Comparison of ENCODE assay signal across 15 cellular contexts in genomic region chr5:150797384-150797783, GRCh38. TPM values are rescaled to one million over a fixed set of nuclear protein-coding genes. Genes with fewer than 3 reads are reported as not detected.
DNase-seq lines count a peak whose midpoint lies in the region; ATAC-seq lines count a peak whose summit lies in the region.
"Had no signal": no experiment of that assay in that cellular context is flagged by ENCODE, and none has a peak within 500 bp of the region (broad histone marks: within the 10 kb centered on the region; RNA-seq: fewer than 3 reads in every experiment).

No MANE protein-coding gene starts in this region.

- no peak for DNase-seq in activated CD4-positive, alpha-beta T cell treated with anti-CD3 and anti-CD28 coated beads for 36 hours
- DNase-seq in activated CD4-positive, alpha-beta T cell treated with anti-CD3 and anti-CD28 coated beads for 1 hour = no peak
- DNase-seq in activated T-cell treated with anti-CD3 and anti-CD28 coated beads, Interleukin-2, amount 50 U/mL, for 4 hours = no peak
- DNase-seq in activated T-cell treated with anti-CD3 and anti-CD28 coated beads, Interleukin-2, amount 50 U/mL, for 1 hour = no peak
- no peak for DNase-seq in activated naive CD4-positive, alpha-beta T cell treated with anti-CD3 and anti-CD28 coated beads, Interleukin-2, amount 50 U/mL, for 72 hours (ENCODE audit: low spot score in 2 of 2)
- no peak for DNase-seq in activated naive CD4-positive, alpha-beta T cell treated with anti-CD3 and anti-CD28 coated beads, Interleukin-2, amount 50 U/mL, for 16 hours
- DNase-seq: AML-193; Caco-2; CD4-positive, alpha-beta T cell; DMS79; GDM1; HCEC 1CT had no signal

- no peak overlapping the region for H3K4me3 Mint-ChIP-seq in activated CD4-positive, alpha-beta T cell treated with anti-CD3 and anti-CD28 coated beads for 36 hours
- H3K4me3 Mint-ChIP-seq in activated T-cell treated with anti-CD3 and anti-CD28 coated beads, Interleukin-2, amount 50 U/mL, for 4 hours = no peak overlapping the region
- H3K4me3 Mint-ChIP-seq: CD4-positive, alpha-beta T cell; GM23338 had no signal

- ATAC-seq in activated CD4-positive, alpha-beta T cell treated with anti-CD3 and anti-CD28 coated beads for 36 hours = peak; percentile 64
- ATAC-seq in activated T-cell treated with anti-CD3 and anti-CD28 coated beads, Interleukin-2, amount 50 U/mL, for 4 hours = peak; percentile 28 to 63
- peak; percentile 61 to 76 for ATAC-seq in activated naive CD4-positive, alpha-beta T cell treated with anti-CD3 and anti-CD28 coated beads, Interleukin-2, amount 50 U/mL, for 72 hours
- ATAC-seq in HG02884 (IDR thresholded peaks at IDR 0.05; ENCODE audit: unreplicated experiment) = no peak
- ATAC-seq: A549, GM23338 had no signal

- CTCF ChIA-PET in activated CD4-positive, alpha-beta T cell treated with anti-CD3 and anti-CD28 coated beads for 36 hours (lab: Charles Lee) = no interaction called here

- intact Hi-C loops in activated CD4-positive, alpha-beta T cell treated with anti-CD3 and anti-CD28 coated beads for 36 hours (cut with DNase I, micrococcal nuclease) = no loop called here

- no peaks in the 10 kb centered on the region for H3K27me3 Mint-ChIP-seq in activated CD4-positive, alpha-beta T cell treated with anti-CD3 and anti-CD28 coated beads for 36 hours
- peaks cover 2% of the 10 kb centered on the region for H3K27me3 Mint-ChIP-seq in activated T-cell treated with anti-CD3 and anti-CD28 coated beads, Interleukin-2, amount 50 U/mL, for 4 hours (ENCODE audit: low read depth)
- H3K27me3 Mint-ChIP-seq: CD4-positive, alpha-beta T cell had no signal

- POLR2A ChIA-PET in activated CD4-positive, alpha-beta T cell treated with anti-CD3 and anti-CD28 coated beads for 36 hours (lab: Charles Lee) = no interaction called here

- no peaks in the 10 kb centered on the region for H3K9me3 Mint-ChIP-seq in activated CD4-positive, alpha-beta T cell treated with anti-CD3 and anti-CD28 coated beads for 36 hours (ENCODE audit: low read depth)
- no peaks in the 10 kb centered on the region for H3K9me3 Mint-ChIP-seq in activated T-cell treated with anti-CD3 and anti-CD28 coated beads, Interleukin-2, amount 50 U/mL, for 4 hours
- peaks cover 0 to 13% of the 10 kb centered on the region in 2 donors for H3K9me3 Mint-ChIP-seq in activated naive CD4-positive, alpha-beta T cell treated with anti-CD3 and anti-CD28 coated beads, Interleukin-2, amount 50 U/mL, for 72 hours
- H3K9me3 Mint-ChIP-seq: CD4-positive, alpha-beta T cell; GM23338 had no signal

- H3K27ac Mint-ChIP-seq in activated CD4-positive, alpha-beta T cell treated with anti-CD3 and anti-CD28 coated beads for 36 hours = peak overlapping the region; percentile 32
- peak overlapping the region in 1 of 2 donors; percentile 66 for H3K27ac Mint-ChIP-seq in activated naive CD4-positive, alpha-beta T cell treated with anti-CD3 and anti-CD28 coated beads, Interleukin-2, amount 50 U/mL, for 72 hours
- H3K27ac Mint-ChIP-seq: CD4-positive, alpha-beta T cell; GM23338 had no signal

- H3K36me3 Mint-ChIP-seq in activated CD4-positive, alpha-beta T cell treated with anti-CD3 and anti-CD28 coated beads for 36 hours (ENCODE audit: low read depth) = peaks cover 15% of the 10 kb centered on the region
- H3K36me3 Mint-ChIP-seq in activated T-cell treated with anti-CD3 and anti-CD28 coated beads, Interleukin-2, amount 50 U/mL, for 4 hours (ENCODE audit: insufficient read depth) = peaks cover 1% of the 10 kb centered on the region
- H3K36me3 Mint-ChIP-seq in activated naive CD4-positive, alpha-beta T cell treated with anti-CD3 and anti-CD28 coated beads, Interleukin-2, amount 50 U/mL, for 72 hours = peaks cover 8 to 41% of the 10 kb centered on the region in 2 donors

- H3K4me1 Mint-ChIP-seq in activated CD4-positive, alpha-beta T cell treated with anti-CD3 and anti-CD28 coated beads for 36 hours = peaks cover 32% of the 10 kb centered on the region
- peaks cover 6% of the 10 kb centered on the region for H3K4me1 Mint-ChIP-seq in activated T-cell treated with anti-CD3 and anti-CD28 coated beads, Interleukin-2, amount 50 U/mL, for 4 hours (ENCODE audit: low read depth)

RNA-seq across cellular contexts. Expression of gene SMIM3, which starts 18.8 kb away (rescaled TPM):
- total RNA-seq in activated CD4-positive, alpha-beta T cell treated with anti-CD3 and anti-CD28 coated beads for 36 hours = 10 to 100 TPM; 16.8 to 16.9 TPM
- total RNA-seq in activated T-cell treated with anti-CD3 and anti-CD28 coated beads, Interleukin-2, amount 50 U/mL, for 4 hours = 1 to 10 TPM; 6.8 to 8.5 (median 7.4) TPM
- total RNA-seq in activated naive CD4-positive, alpha-beta T cell treated with anti-CD3 and anti-CD28 coated beads, Interleukin-2, amount 50 U/mL, for 72 hours = 10 to 100 TPM; 27.1 to 33.0 TPM

RNA-seq across cellular contexts. Expression of gene DCTN4, which starts 38.6 kb away (rescaled TPM):
- total RNA-seq in activated CD4-positive, alpha-beta T cell treated with anti-CD3 and anti-CD28 coated beads for 36 hours = 10 to 100 TPM; 31.7 to 49.0 TPM
- total RNA-seq in activated T-cell treated with anti-CD3 and anti-CD28 coated beads, Interleukin-2, amount 50 U/mL, for 4 hours = 10 to 100 TPM; 35.9 to 42.2 (median 38.6) TPM
- total RNA-seq in activated naive CD4-positive, alpha-beta T cell treated with anti-CD3 and anti-CD28 coated beads, Interleukin-2, amount 50 U/mL, for 72 hours = 10 to 100 TPM; 44.0 to 56.4 TPM

RNA-seq across cellular contexts. Expression of gene IRGM, which starts 48.9 kb away (rescaled TPM):
- 1 to 10 TPM; 2.3 to 2.4 TPM for total RNA-seq in activated CD4-positive, alpha-beta T cell treated with anti-CD3 and anti-CD28 coated beads for 36 hours
- 1 to 10 TPM in 2 of 3 donors, under 1 TPM in 1; 0.60 to 1.1 (median 1.1) TPM for total RNA-seq in activated T-cell treated with anti-CD3 and anti-CD28 coated beads, Interleukin-2, amount 50 U/mL, for 4 hours
- total RNA-seq in activated naive CD4-positive, alpha-beta T cell treated with anti-CD3 and anti-CD28 coated beads, Interleukin-2, amount 50 U/mL, for 72 hours = 1 to 10 TPM; 4.5 to 4.7 TPM
- total RNA-seq: GM23338 had no signal
